Comparison of ENCODE assay signal across 8 cellular contexts in genomic region chr12:76158518-76159321, GRCh38.
DNase-seq lines count a peak whose midpoint lies in the region; ATAC-seq and TF ChIP-seq lines count a peak whose summit lies in the region.

No MANE protein-coding gene starts in this region.

- TF ChIP-seq CTCF in epithelial cell of proximal tubule (conservative IDR thresholded peaks at IDR 0.05; ENCODE audit: low read depth, low read length), result peak; percentile 86

- H3K4me1 Mint-ChIP-seq in activated CD8-positive, alpha-beta T cell treated with anti-CD3 and anti-CD28 coated beads, Interleukin-2, amount 10 ng/mL, durations not matched to agents 7 days and 5 days (ENCODE audit: low read depth), result peaks cover 12% of the 10 kb centered on the region
- H3K4me1 Mint-ChIP-seq in naive thymus-derived CD4-positive, alpha-beta T cell, result peaks cover 0 to 18% (median 10%) of the 10 kb centered on the region in 7 donors
- peaks cover 34% of the 10 kb centered on the region for H3K4me1 Mint-ChIP-seq in stimulated activated naive CD8-positive, alpha-beta T cell treated with anti-CD3 and anti-CD28 coated beads, Interleukin-15, Interleukin-2, amounts not matched to agents 100 ng/mL and 50 ng/mL, for 24 hours (ENCODE audit: low read depth)

- no peaks in the 10 kb centered on the region for H3K27me3 Mint-ChIP-seq in activated CD8-positive, alpha-beta T cell treated with anti-CD3 and anti-CD28 coated beads, Interleukin-2, amount 10 ng/mL, durations not matched to agents 7 days and 5 days (ENCODE audit: low read depth)
- H3K27me3 Mint-ChIP-seq in naive thymus-derived CD4-positive, alpha-beta T cell, result peaks cover 0 to 3% (median 0%) of the 10 kb centered on the region in 5 donors
- H3K27me3 Mint-ChIP-seq in stimulated activated naive CD8-positive, alpha-beta T cell treated with anti-CD3 and anti-CD28 coated beads, Interleukin-15, Interleukin-2, amounts not matched to agents 100 ng/mL and 50 ng/mL, for 24 hours, result no peaks in the 10 kb centered on the region

- no peaks in the 10 kb centered on the region for H3K36me3 Mint-ChIP-seq in activated CD8-positive, alpha-beta T cell treated with anti-CD3 and anti-CD28 coated beads, Interleukin-2, amount 10 ng/mL, durations not matched to agents 7 days and 5 days (ENCODE audit: low read depth)
- H3K36me3 Mint-ChIP-seq in naive thymus-derived CD4-positive, alpha-beta T cell, result no peaks in the 10 kb centered on the region
- no peaks in the 10 kb centered on the region for H3K36me3 Mint-ChIP-seq in stimulated activated naive CD8-positive, alpha-beta T cell treated with anti-CD3 and anti-CD28 coated beads, Interleukin-15, Interleukin-2, amounts not matched to agents 100 ng/mL and 50 ng/mL, for 24 hours (ENCODE audit: low read depth)

- H3K27ac ChIP-seq in naive thymus-derived CD4-positive, alpha-beta T cell (ENCODE audit: low read depth, low read length), result no peak overlapping the region

- no peaks in the 10 kb centered on the region for H3K36me3 ChIP-seq in naive thymus-derived CD4-positive, alpha-beta T cell (ENCODE audit: control insufficient read depth in 2 of 3, insufficient read depth in 3 of 3, low read length in 3 of 3)

- peak; percentile 49 for DNase-seq in NCI-H82 (lab: John Stamatoyannopoulos, UW)
- DNase-seq in NCI-H82 treated with DMSO at 0.1 percent for 48 hours (lab: John Stamatoyannopoulos, UW; ENCODE audit: unreplicated experiment), result no peak
- peak; percentile 62 for DNase-seq in NCI-H2107 treated with DMSO at 0.1 percent for 48 hours (lab: John Stamatoyannopoulos, UW; ENCODE audit: unreplicated experiment)
- DNase-seq in activated CD8-positive, alpha-beta T cell treated with anti-CD3 and anti-CD28 coated beads, Interleukin-2, amount 10 ng/mL, durations not matched to agents 7 days and 5 days, result peak; percentile 82
- peak; percentile 31 for DNase-seq in epithelial cell of proximal tubule (ENCODE audit: low read depth)
- peak; percentile 9 to 88 (median 37) for DNase-seq in naive thymus-derived CD4-positive, alpha-beta T cell

- intact Hi-C loops in naive thymus-derived CD4-positive, alpha-beta T cell (cut with micrococcal nuclease), result loop anchor here (1.0 to 10.0 kb wide), 8 partner anchors 73 to 634 kb away; partner anchors contain the start of genes BBS10 (in 2 of the 2) and NAP1L1 (in 1 of the 2)

- ATAC-seq in HG02759 (IDR thresholded peaks at IDR 0.05; ENCODE audit: unreplicated experiment), result peak; percentile 99
- ATAC-seq in activated CD8-positive, alpha-beta T cell treated with anti-CD3 and anti-CD28 coated beads, Interleukin-2, amount 10 ng/mL, durations not matched to agents 7 days and 5 days, result peak; percentile 98
- ATAC-seq in naive thymus-derived CD4-positive, alpha-beta T cell, result peak; percentile 95

- no peaks in the 10 kb centered on the region for H3K9me3 Mint-ChIP-seq in activated CD8-positive, alpha-beta T cell treated with anti-CD3 and anti-CD28 coated beads, Interleukin-2, amount 10 ng/mL, durations not matched to agents 7 days and 5 days (ENCODE audit: insufficient read depth)
- no peaks in the 10 kb centered on the region for H3K9me3 Mint-ChIP-seq in naive thymus-derived CD4-positive, alpha-beta T cell
- H3K9me3 Mint-ChIP-seq in stimulated activated naive CD8-positive, alpha-beta T cell treated with anti-CD3 and anti-CD28 coated beads, Interleukin-15, Interleukin-2, amounts not matched to agents 100 ng/mL and 50 ng/mL, for 24 hours, result no peaks in the 10 kb centered on the region

- peak overlapping the region; percentile 64 for H3K4me3 Mint-ChIP-seq in activated CD8-positive, alpha-beta T cell treated with anti-CD3 and anti-CD28 coated beads, Interleukin-2, amount 10 ng/mL, durations not matched to agents 7 days and 5 days
- H3K4me3 Mint-ChIP-seq in naive thymus-derived CD4-positive, alpha-beta T cell, result peak overlapping the region; percentile 0 to 88 (median 69)
- peak overlapping the region; percentile 66 for H3K4me3 Mint-ChIP-seq in stimulated activated naive CD8-positive, alpha-beta T cell treated with anti-CD3 and anti-CD28 coated beads, Interleukin-15, Interleukin-2, amounts not matched to agents 100 ng/mL and 50 ng/mL, for 24 hours

- CTCF ChIA-PET in activated CD8-positive, alpha-beta T cell treated with anti-CD3 and anti-CD28 coated beads, Interleukin-2, amount 10 ng/mL, durations not matched to agents 7 days and 5 days (lab: Charles Lee), result interaction anchor here (0.8 to 1.8 kb wide), 10 partner anchors 9 to 427 kb away, joined by 3 to 7 read pairs (median 3); partner anchors contain the start of gene PHLDA1
- CTCF ChIA-PET in naive thymus-derived CD4-positive, alpha-beta T cell (lab: Charles Lee), result interaction anchor here (0.7 to 1.1 kb wide), 2 partner anchors 9 kb away, joined by 3 to 4 read pairs; no protein-coding TSS in a partner anchor

- H3K4me1 ChIP-seq in naive thymus-derived CD4-positive, alpha-beta T cell (ENCODE audit: control insufficient read depth in 2 of 2, insufficient read depth in 2 of 2, low read length in 2 of 2), result no peaks in the 10 kb centered on the region

- H3K27ac Mint-ChIP-seq in activated CD8-positive, alpha-beta T cell treated with anti-CD3 and anti-CD28 coated beads, Interleukin-2, amount 10 ng/mL, durations not matched to agents 7 days and 5 days, result peak overlapping the region; percentile 83
- H3K27ac Mint-ChIP-seq in naive thymus-derived CD4-positive, alpha-beta T cell, result peak overlapping the region in 4 of 9 donors; percentile 54 to 80 (median 68)
- peak overlapping the region; percentile 90 for H3K27ac Mint-ChIP-seq in stimulated activated naive CD8-positive, alpha-beta T cell treated with anti-CD3 and anti-CD28 coated beads, Interleukin-15, Interleukin-2, amounts not matched to agents 100 ng/mL and 50 ng/mL, for 24 hours

- H3K27me3 ChIP-seq in naive thymus-derived CD4-positive, alpha-beta T cell (ENCODE audit: control insufficient read depth in 2 of 2, insufficient read depth in 2 of 2, low read length in 2 of 2), result no peaks in the 10 kb centered on the region

- peak overlapping the region; percentile 31 for H3K4me3 ChIP-seq in epithelial cell of proximal tubule (ENCODE audit: low read depth, low read length)
- no peak overlapping the region for H3K4me3 ChIP-seq in naive thymus-derived CD4-positive, alpha-beta T cell (ENCODE audit: low read length)

- POLR2A ChIA-PET in activated CD8-positive, alpha-beta T cell treated with anti-CD3 and anti-CD28 coated beads, Interleukin-2, amount 10 ng/mL, durations not matched to agents 7 days and 5 days (lab: Charles Lee), result interaction anchor here (1.3 kb wide), 2 partner anchors 15 to 75 kb away, joined by 3 to 7 read pairs; partner anchors contain the start of gene NAP1L1
- POLR2A ChIA-PET in naive thymus-derived CD4-positive, alpha-beta T cell (lab: Charles Lee), result interaction anchor here (0.6 to 1.4 kb wide), 3 partner anchors 75 to 768 kb away, joined by 3 to 6 read pairs (median 3); partner anchors contain the start of gene GLIPR1L2

- H3K9me3 ChIP-seq in naive thymus-derived CD4-positive, alpha-beta T cell (ENCODE audit: control insufficient read depth in 2 of 3, low read length in 3 of 3), result no peaks in the 10 kb centered on the region
